In genomic region chr19:17721821-17722220, GRCh38 we compare ENCODE assay signal across 8 cellular contexts. TPM values are rescaled to one million over a fixed set of nuclear protein-coding genes. Genes with fewer than 3 reads are reported as not detected.
DNase-seq lines count a peak whose midpoint lies in the region; ATAC-seq, FAIRE-seq and TF ChIP-seq lines count a peak whose summit lies in the region.

No MANE protein-coding gene starts in this region.

- peaks cover 0 to 4% (median 0%) of the 10 kb centered on the region in 8 donors for H3K9me3 Mint-ChIP-seq in CD4-positive, alpha-beta memory T cell

- H3K4me3 Mint-ChIP-seq in CD4-positive, alpha-beta memory T cell, result peak overlapping the region; percentile 29 to 92 (median 86)

- ATAC-seq in HG02973 (IDR thresholded peaks at IDR 0.05; ENCODE audit: unreplicated experiment), result no peak

- no peaks in the 10 kb centered on the region for H3K27me3 Mint-ChIP-seq in CD4-positive, alpha-beta memory T cell

- CTCF ChIA-PET in CD4-positive, alpha-beta memory T cell (lab: Charles Lee; ENCODE audit: partially characterized antibody), result no interaction called here

- no peaks in the 10 kb centered on the region for H3K9me3 ChIP-seq in CD4-positive, alpha-beta memory T cell (ENCODE audit: control insufficient read depth in 1 of 2, low read length in 2 of 2)
- no peaks in the 10 kb centered on the region for H3K9me3 ChIP-seq in Loucy (ENCODE audit: insufficient read depth, low read depth, low read length)

- no peak overlapping the region for H2AFZ ChIP-seq in Loucy (ENCODE audit: low read length)

- no peak overlapping the region for H3K4me3 ChIP-seq in CD4-positive, alpha-beta memory T cell (ENCODE audit: low read length in 2 of 2)
- peak overlapping the region; percentile 90 for H3K4me3 ChIP-seq in Loucy (ENCODE audit: low read length, poor library complexity, severe bottlenecking)
- H3K4me3 ChIP-seq in bronchial epithelial cell (ENCODE audit: low read depth, low read length), result no peak overlapping the region

- H3K4me1 Mint-ChIP-seq in CD4-positive, alpha-beta memory T cell, result peaks cover 21 to 57% (median 39%) of the 10 kb centered on the region in 4 donors

- peaks cover 32% of the 10 kb centered on the region for H3K4me1 ChIP-seq in CD4-positive, alpha-beta memory T cell (ENCODE audit: insufficient read depth, low read length)
- peaks cover 30% of the 10 kb centered on the region for H3K4me1 ChIP-seq in Loucy (ENCODE audit: insufficient read depth, low read length, poor library complexity, severe bottlenecking)

- H3K36me3 ChIP-seq in CD4-positive, alpha-beta memory T cell (ENCODE audit: insufficient read depth, low read length), result peaks cover 26% of the 10 kb centered on the region
- H3K36me3 ChIP-seq in Loucy (ENCODE audit: insufficient read depth, low read length) (peaks cover 33% of the 10 kb centered on the region; the same call in 1 of the 2 replicates), bronchial epithelial cell (ENCODE audit: control insufficient read depth, insufficient read depth, low read length) (peaks cover 10% of the 10 kb centered on the region)

- no peak overlapping the region for H3K27ac ChIP-seq in CD4-positive, alpha-beta memory T cell (ENCODE audit: low read depth, low read length)

- peak overlapping the region; percentile 84 for H3K9ac ChIP-seq in Loucy (ENCODE audit: low read depth, low read length, poor library complexity, severe bottlenecking)

- TF ChIP-seq CTCF in Loucy (conservative IDR thresholded peaks at IDR 0.05; ENCODE audit: low read length) (no peak), bronchial epithelial cell (IDR thresholded peaks at IDR 0.05; ENCODE audit: insufficient read depth, low read length, severe bottlenecking) (no peak), GM20000 (IDR thresholded peaks at IDR 0.05; ENCODE audit: extremely low read depth, missing control alignments) (no peak)

- intact Hi-C loops in CD4-positive, alpha-beta memory T cell (cut with micrococcal nuclease), result no loop called here

- H3F3A ChIP-seq in Loucy (ENCODE audit: low read depth), result no peaks in the 10 kb centered on the region

- H3K9me2 ChIP-seq in Loucy (replicated peaks; ENCODE audit: low read depth, low read length), result no peaks in the 10 kb centered on the region

- no peak for DNase-seq in CD4-positive, alpha-beta memory T cell
- DNase-seq in bronchial epithelial cell (ENCODE audit: low read depth), result peak; percentile 24
- DNase-seq in midbrain (lab: John Stamatoyannopoulos, UW), result peak; percentile 4
- no peak for DNase-seq in DMS153 treated with DMSO at 0.1 percent for 48 hours (lab: John Stamatoyannopoulos, UW; ENCODE audit: unreplicated experiment)
- no peak for DNase-seq in NCI-H2196 (lab: John Stamatoyannopoulos, UW; ENCODE audit: unreplicated experiment)
- DNase-seq in GM20000 (ENCODE audit: low spot score), result no peak

- H3K4me2 ChIP-seq in Loucy (ENCODE audit: low read depth, low read length, poor library complexity, severe bottlenecking), result peak overlapping the region; percentile 87

- no peaks in the 10 kb centered on the region for H3K27me3 ChIP-seq in CD4-positive, alpha-beta memory T cell (ENCODE audit: insufficient read depth, low read length)
- H3K27me3 ChIP-seq in Loucy (ENCODE audit: insufficient read depth, low read length, poor library complexity, severe bottlenecking) (no peaks in the 10 kb centered on the region), bronchial epithelial cell (ENCODE audit: control insufficient read depth, insufficient read depth, low read length) (no peaks in the 10 kb centered on the region)

- FAIRE-seq in bronchial epithelial cell (lab: Jason Lieb, UNC), result no peak

- H4K20me1 ChIP-seq in Loucy (ENCODE audit: insufficient read depth, low read length, poor library complexity, severe bottlenecking), result peaks cover 34% of the 10 kb centered on the region

- POLR2A ChIA-PET in CD4-positive, alpha-beta memory T cell (lab: Charles Lee; ENCODE audit: partially characterized antibody), result interaction anchor here (0.6 to 5.5 kb wide), 3 partner anchors 9 to 45 kb away, joined by 3 to 78 read pairs (median 3); partner anchors contain the start of gene FCHO1

- peaks cover 58% of the 10 kb centered on the region for H3K79me2 ChIP-seq in Loucy (ENCODE audit: insufficient read depth, low read length)

- H3K27ac Mint-ChIP-seq in CD4-positive, alpha-beta memory T cell, result peak overlapping the region in 6 of 7 donors; percentile 37 to 85 (median 70)

- H3K36me3 Mint-ChIP-seq in CD4-positive, alpha-beta memory T cell, result peaks cover 9 to 35% of the 10 kb centered on the region in 2 donors

RNA-seq across cellular contexts. Expression of gene MAP1S, which starts 2.5 kb away (rescaled TPM):
- total RNA-seq in CD4-positive, alpha-beta memory T cell, result 10 to 100 TPM; 59.1 to 64.9 TPM
- polyA plus RNA-seq in CD4-positive, alpha-beta memory T cell, result 10 to 100 TPM in 1 of 2 donors, 1 to 10 TPM in 1; 8.2 to 48.9 TPM
- total RNA-seq in bronchial epithelial cell, result 3.7 and 15.9 TPM in 2 replicates

RNA-seq across cellular contexts. Expression of gene FCHO1, which starts 29.5 kb away (rescaled TPM):
- total RNA-seq in CD4-positive, alpha-beta memory T cell, result 100 to 1,000 TPM in 1 of 2 experiments, 10 to 100 TPM in 1; 99.4 to 113 TPM
- 10 to 100 TPM in 1 of 2 donors, 1 to 10 TPM in 1; 6.5 to 30.0 TPM for polyA plus RNA-seq in CD4-positive, alpha-beta memory T cell
- total RNA-seq in bronchial epithelial cell, result 0.26 and 0.90 TPM in 2 replicates

RNA-seq across cellular contexts. Expression of gene UNC13A, which starts 33.7 kb away (rescaled TPM):
- under 1 TPM; 0.06 to 0.09 TPM for total RNA-seq in CD4-positive, alpha-beta memory T cell
- polyA plus RNA-seq in CD4-positive, alpha-beta memory T cell, result not detected
- under 0.01 TPM in 1 of 2 replicates, not detected in the other for total RNA-seq in bronchial epithelial cell

Comparison
In these comparisons a context has a peak if more than half of its experiments do, and no peak if none do; other contexts are left out.
1. DNase-seq: peak in bronchial epithelial cell (single experiment) and midbrain (single experiment); none in CD4-positive, alpha-beta memory T cell (0 of 5), DMS153 treated with DMSO at 0.1 percent for 48 hours (single experiment), NCI-H2196 (single experiment) and GM20000 (single experiment).
2. RNA of gene FCHO1, which starts 29.5 kb away (total RNA-seq): 99.4 to 113 TPM in CD4-positive, alpha-beta memory T cell; 0.26 to 0.90 TPM in bronchial epithelial cell; every median in the first group is over 10 times any median in the second.